ENCODE assay signal across 9 cellular contexts in the genomic region with DNA sequence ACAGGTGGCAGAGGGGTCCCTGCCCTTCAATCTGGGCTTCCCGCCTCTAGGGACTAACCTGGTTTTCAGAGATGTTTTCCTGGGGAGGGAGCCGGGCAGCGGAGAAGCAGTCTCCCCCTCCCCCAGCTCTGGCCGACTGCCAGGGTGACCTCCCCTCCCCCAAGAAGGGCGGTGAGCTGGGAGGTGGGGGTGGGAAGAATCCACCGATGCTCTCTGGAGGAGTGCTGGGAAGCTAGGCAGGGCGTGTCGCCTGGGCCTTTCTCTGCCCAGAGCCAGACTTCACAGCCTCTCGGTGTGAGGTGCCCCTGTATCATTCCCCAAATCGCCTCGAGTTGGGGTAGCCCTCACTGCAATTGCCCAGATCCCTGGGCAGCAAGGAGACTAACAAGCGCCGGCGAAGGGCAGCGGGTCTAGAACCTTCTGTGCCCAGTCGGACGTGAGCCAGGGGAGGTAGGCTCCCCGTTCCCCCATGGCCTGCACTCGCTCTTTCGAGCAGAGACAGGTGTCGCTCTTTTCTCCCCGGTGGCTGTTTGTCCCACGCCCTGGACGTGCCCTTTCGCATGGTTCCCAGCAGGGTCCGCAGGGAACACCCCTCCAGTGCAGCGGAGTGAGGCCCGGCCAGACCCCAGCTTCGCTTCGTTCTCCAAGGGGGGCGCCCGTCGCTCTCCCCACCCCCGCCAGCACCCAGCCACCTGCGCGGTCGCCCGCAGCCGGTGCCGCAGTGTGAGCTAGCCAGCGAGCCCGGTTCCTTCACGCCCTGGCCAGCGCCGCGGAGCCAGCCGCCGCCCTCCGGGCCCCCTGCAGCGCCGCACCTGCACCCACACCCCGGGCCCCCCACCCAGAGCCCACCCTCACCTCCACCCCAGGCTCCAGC.
A peak's percentile ranks its signal among the peaks of the same experiment; 100 is the strongest.
DNase-seq lines count a peak whose midpoint lies in the region; ATAC-seq and TF ChIP-seq lines count a peak whose summit lies in the region.
"Had no signal": no experiment of that assay in that cellular context is flagged by ENCODE, and none has a peak within 500 bp of the region (broad histone marks: within the 10 kb centered on the region; RNA-seq: fewer than 3 reads in every experiment).

No MANE protein-coding gene starts in this region.

- no peak overlapping the region for H3K27ac ChIP-seq in HUES6 (ENCODE audit: low read depth, low read length)
- H3K27ac ChIP-seq: SJCRH30 had no signal

- H3K4me1 Mint-ChIP-seq in stimulated activated effector memory CD8-positive, alpha-beta T cell treated with anti-CD3 and anti-CD28 coated beads, Interleukin-12 subunit alpha, Interleukin-12 subunit beta, amount 100 ng/mL, for 72 hours = peaks cover 24% of the 10 kb centered on the region

- TF ChIP-seq CTCF in astrocyte of the spinal cord (IDR thresholded peaks at IDR 0.05; ENCODE audit: low read depth, low read length) = no peak

- H3K27ac Mint-ChIP-seq in stimulated activated effector memory CD8-positive, alpha-beta T cell treated with anti-CD3 and anti-CD28 coated beads, Interleukin-12 subunit alpha, Interleukin-12 subunit beta, amount 100 ng/mL, for 72 hours = peak overlapping the region; percentile 77

- no peaks in the 10 kb centered on the region for H3K36me3 ChIP-seq in HUES6 (ENCODE audit: control insufficient read depth, insufficient read depth, low read length)
- H3K36me3 ChIP-seq: SJCRH30 had no signal

- H3K9me3 Mint-ChIP-seq in stimulated activated effector memory CD8-positive, alpha-beta T cell treated with anti-CD3 and anti-CD28 coated beads, Interleukin-12 subunit alpha, Interleukin-12 subunit beta, amount 100 ng/mL, for 72 hours = no peaks in the 10 kb centered on the region

- in situ Hi-C loops in astrocyte of the spinal cord (cut with HindIII; ENCODE audit: low sequenced_read_pairs) = no loop called here

- H3K4me3 Mint-ChIP-seq in stimulated activated effector memory CD8-positive, alpha-beta T cell treated with anti-CD3 and anti-CD28 coated beads, Interleukin-12 subunit alpha, Interleukin-12 subunit beta, amount 100 ng/mL, for 72 hours = peak overlapping the region; percentile 74

- peaks cover 7% of the 10 kb centered on the region for H3K4me1 ChIP-seq in HUES6 (ENCODE audit: control insufficient read depth, insufficient read depth, low read length)

- peak; percentile 15 for ATAC-seq in stimulated activated effector memory CD8-positive, alpha-beta T cell treated with anti-CD3 and anti-CD28 coated beads, Interleukin-12 subunit alpha, Interleukin-12 subunit beta, amount 100 ng/mL, for 72 hours
- ATAC-seq in HG02870 (IDR thresholded peaks at IDR 0.05; ENCODE audit: unreplicated experiment) = no peak
- ATAC-seq in HG03025 (IDR thresholded peaks at IDR 0.05; ENCODE audit: low FRiP score, unreplicated experiment) = no peak
- no peak for ATAC-seq in HG03095 (IDR thresholded peaks at IDR 0.05; ENCODE audit: unreplicated experiment)

- DNase-seq in astrocyte of the spinal cord (ENCODE audit: low read depth, low spot score) (no peak), MV-4-11 (lab: John Stamatoyannopoulos, UW) (no peak)
- peak in 1 of 2 donors; percentile 44 for DNase-seq in stimulated activated effector memory CD8-positive, alpha-beta T cell treated with anti-CD3 and anti-CD28 coated beads, Interleukin-12 subunit alpha, Interleukin-12 subunit beta, amount 100 ng/mL, for 72 hours (ENCODE audit: low spot score in 2 of 2)

- H3K36me3 Mint-ChIP-seq in stimulated activated effector memory CD8-positive, alpha-beta T cell treated with anti-CD3 and anti-CD28 coated beads, Interleukin-12 subunit alpha, Interleukin-12 subunit beta, amount 100 ng/mL, for 72 hours = no peaks in the 10 kb centered on the region

- no peak overlapping the region for H3K9ac ChIP-seq in HUES6 (ENCODE audit: low read length)

- H3K27me3 ChIP-seq in HUES6 (ENCODE audit: control insufficient read depth, insufficient read depth, low read length) = peaks cover 58% of the 10 kb centered on the region
- H3K27me3 ChIP-seq: SJCRH30 had no signal

- H3K9me3 ChIP-seq in HUES6 (ENCODE audit: control insufficient read depth, insufficient read depth, low read depth, low read length) = no peaks in the 10 kb centered on the region
- H3K9me3 ChIP-seq in iPS-18c (ENCODE audit: control insufficient read depth, insufficient read depth, low read length) = no peaks in the 10 kb centered on the region
- H3K9me3 ChIP-seq: SJCRH30 had no signal

- H3K4me3 ChIP-seq in HUES6 (ENCODE audit: low read depth, low read length) (peak overlapping the region; percentile 79), astrocyte of the spinal cord (ENCODE audit: low read depth, low read length) (peak overlapping the region; percentile 64), iPS-18c (ENCODE audit: insufficient read depth, low read depth, low read length) (peak overlapping the region; percentile 77)
